ENCODE assay signal across 8 cellular contexts in genomic region chr7:134645935-134646334, GRCh38. TPM values are rescaled to one million over a fixed set of nuclear protein-coding genes. Genes with fewer than 3 reads are reported as not detected.
A peak's percentile ranks its signal among the peaks of the same experiment; 100 is the strongest.
DNase-seq lines count a peak whose midpoint lies in the region; ATAC-seq and TF ChIP-seq lines count a peak whose summit lies in the region.

No MANE protein-coding gene starts in this region.

- H3K4me3 Mint-ChIP-seq in activated CD8-positive, alpha-beta T cell treated with anti-CD3 and anti-CD28 coated beads for 36 hours = no peak overlapping the region
- no peak overlapping the region for H3K4me3 Mint-ChIP-seq in activated CD8-positive, alpha-beta T cell treated with anti-CD3 and anti-CD28 coated beads, Interleukin-2, amount 10 ng/mL, durations not matched to agents 7 days and 5 days

- no peak for TF ChIP-seq POLR2A in tibial nerve (IDR thresholded peaks at IDR 0.05)

- H3K9me3 ChIP-seq in iPS-20b (ENCODE audit: insufficient read depth, low read depth, low read length) = no peaks in the 10 kb centered on the region
- H3K9me3 ChIP-seq in tibial nerve = no peaks in the 10 kb centered on the region

- DNase-seq in activated CD8-positive, alpha-beta T cell treated with anti-CD3 and anti-CD28 coated beads for 36 hours = peak; percentile 29
- DNase-seq in activated CD8-positive, alpha-beta T cell treated with anti-CD3 and anti-CD28 coated beads, Interleukin-2, amount 10 ng/mL, durations not matched to agents 7 days and 5 days = no peak
- DNase-seq in tibial nerve (ENCODE audit: low spot score in 2 of 2) (no peak), dedifferentiated amniotic fluid mesenchymal stem cell (ENCODE audit: extremely low spot score) (no peak)
- no peak for DNase-seq in stimulated activated CD8-positive, alpha-beta memory T cell treated with anti-CD3 and anti-CD28 coated beads, Interleukin-4, amount 100 ng/mL, for 48 hours

- peak overlapping the region; percentile 79 for H3K27ac ChIP-seq in VCaP
- H3K27ac ChIP-seq in iPS-20b (ENCODE audit: low read length) = no peak overlapping the region
- H3K27ac ChIP-seq in tibial nerve = peak overlapping the region; percentile 86 to 97 (median 87)

- no peak for TF ChIP-seq CTCF in activated CD8-positive, alpha-beta T cell treated with anti-CD3 and anti-CD28 coated beads for 36 hours (IDR thresholded peaks at IDR 0.05)
- TF ChIP-seq CTCF in VCaP (conservative IDR thresholded peaks at IDR 0.05) (no peak), tibial nerve (IDR thresholded peaks at IDR 0.05) (no peak)

- TF ChIP-seq EP300 in tibial nerve (IDR thresholded peaks at IDR 0.05) = no peak

- H3K27me3 ChIP-seq in iPS-20b (ENCODE audit: insufficient read depth, low read length) = no peaks in the 10 kb centered on the region
- no peaks in the 10 kb centered on the region for H3K27me3 ChIP-seq in tibial nerve

- POLR2A ChIA-PET in activated CD8-positive, alpha-beta T cell treated with anti-CD3 and anti-CD28 coated beads for 36 hours (lab: Charles Lee) = interaction anchor here (0.6 to 3.9 kb wide), 12 partner anchors 9 to 873 kb away, joined by 3 to 25 read pairs (median 5); partner anchors contain the start of gene CYREN
- POLR2A ChIA-PET in activated CD8-positive, alpha-beta T cell treated with anti-CD3 and anti-CD28 coated beads, Interleukin-2, amount 10 ng/mL, durations not matched to agents 7 days and 5 days (lab: Charles Lee) = interaction anchor here (0.7 to 1.9 kb wide), 17 partner anchors 8 to 502 kb away, joined by 3 to 14 read pairs (median 4); partner anchors contain the start of gene TMEM140

- peak overlapping the region; percentile 71; the same call in 1 of the 2 replicates for H3K9ac ChIP-seq in iPS-20b (ENCODE audit: low read depth, low read length)

- no peaks in the 10 kb centered on the region for H3K27me3 Mint-ChIP-seq in activated CD8-positive, alpha-beta T cell treated with anti-CD3 and anti-CD28 coated beads for 36 hours
- H3K27me3 Mint-ChIP-seq in activated CD8-positive, alpha-beta T cell treated with anti-CD3 and anti-CD28 coated beads, Interleukin-2, amount 10 ng/mL, durations not matched to agents 7 days and 5 days (ENCODE audit: low read depth) = no peaks in the 10 kb centered on the region

- H3K9me3 Mint-ChIP-seq in activated CD8-positive, alpha-beta T cell treated with anti-CD3 and anti-CD28 coated beads for 36 hours = peaks cover 4% of the 10 kb centered on the region
- H3K9me3 Mint-ChIP-seq in activated CD8-positive, alpha-beta T cell treated with anti-CD3 and anti-CD28 coated beads, Interleukin-2, amount 10 ng/mL, durations not matched to agents 7 days and 5 days (ENCODE audit: insufficient read depth) = peaks cover 3% of the 10 kb centered on the region

- intact Hi-C loops in activated CD8-positive, alpha-beta T cell treated with anti-CD3 and anti-CD28 coated beads for 36 hours (cut with micrococcal nuclease) = loop anchor here (5.0 kb wide), 2 partner anchors 66 to 106 kb away; no protein-coding TSS in a partner anchor

- peak overlapping the region; percentile 77 for H3K4me3 ChIP-seq in iPS-20b (ENCODE audit: low read length)
- H3K4me3 ChIP-seq in tibial nerve = peak overlapping the region; percentile 61 to 71 (median 70)

- H3K36me3 ChIP-seq in iPS-20b (ENCODE audit: insufficient read depth, low read depth, low read length) = no peaks in the 10 kb centered on the region
- no peaks in the 10 kb centered on the region for H3K36me3 ChIP-seq in tibial nerve

- no peak overlapping the region for H3K27ac Mint-ChIP-seq in activated CD8-positive, alpha-beta T cell treated with anti-CD3 and anti-CD28 coated beads for 36 hours
- H3K27ac Mint-ChIP-seq in activated CD8-positive, alpha-beta T cell treated with anti-CD3 and anti-CD28 coated beads, Interleukin-2, amount 10 ng/mL, durations not matched to agents 7 days and 5 days = no peak overlapping the region

- no peak for ATAC-seq in activated CD8-positive, alpha-beta T cell treated with anti-CD3 and anti-CD28 coated beads for 36 hours
- no peak for ATAC-seq in activated CD8-positive, alpha-beta T cell treated with anti-CD3 and anti-CD28 coated beads, Interleukin-2, amount 10 ng/mL, durations not matched to agents 7 days and 5 days
- no peak for ATAC-seq in GM18873 (IDR thresholded peaks at IDR 0.05; ENCODE audit: low FRiP score, unreplicated experiment)

- peaks cover 44% of the 10 kb centered on the region for H3K4me1 Mint-ChIP-seq in activated CD8-positive, alpha-beta T cell treated with anti-CD3 and anti-CD28 coated beads for 36 hours (ENCODE audit: low read depth)
- H3K4me1 Mint-ChIP-seq in activated CD8-positive, alpha-beta T cell treated with anti-CD3 and anti-CD28 coated beads, Interleukin-2, amount 10 ng/mL, durations not matched to agents 7 days and 5 days (ENCODE audit: low read depth) = peaks cover 19% of the 10 kb centered on the region

- H3K4me1 ChIP-seq in iPS-20b (ENCODE audit: insufficient read depth, low read length) (no peaks in the 10 kb centered on the region), tibial nerve (peaks cover 0 to 43% (median 6%) of the 10 kb centered on the region in 4 donors)

- CTCF ChIA-PET in activated CD8-positive, alpha-beta T cell treated with anti-CD3 and anti-CD28 coated beads for 36 hours (lab: Charles Lee) = interaction anchor here (0.7 to 4.7 kb wide), 15 partner anchors 9 to 525 kb away, joined by 3 to 65 read pairs (median 3); no protein-coding TSS in a partner anchor
- CTCF ChIA-PET in activated CD8-positive, alpha-beta T cell treated with anti-CD3 and anti-CD28 coated beads, Interleukin-2, amount 10 ng/mL, durations not matched to agents 7 days and 5 days (lab: Charles Lee) = interaction anchor here (0.7 to 8.2 kb wide), 16 partner anchors 8 to 524 kb away, joined by 3 to 89 read pairs (median 4); partner anchors contain the start of genes AGBL3, AKR1B1 and CYREN

- H3K36me3 Mint-ChIP-seq in activated CD8-positive, alpha-beta T cell treated with anti-CD3 and anti-CD28 coated beads for 36 hours (ENCODE audit: low read depth) = peaks cover 5% of the 10 kb centered on the region
- peaks cover 4% of the 10 kb centered on the region for H3K36me3 Mint-ChIP-seq in activated CD8-positive, alpha-beta T cell treated with anti-CD3 and anti-CD28 coated beads, Interleukin-2, amount 10 ng/mL, durations not matched to agents 7 days and 5 days (ENCODE audit: low read depth)

- 1 to 3% methylated on average over 8 of the region's 8 CpGs for WGBS in tibial nerve, 2 donors

RNA-seq across cellular contexts. Expression of gene BPGM, which starts 0.7 kb away (rescaled TPM):
- 10 to 100 TPM; 11.2 to 12.4 TPM for total RNA-seq in activated CD8-positive, alpha-beta T cell treated with anti-CD3 and anti-CD28 coated beads for 36 hours
- total RNA-seq in activated CD8-positive, alpha-beta T cell treated with anti-CD3 and anti-CD28 coated beads, Interleukin-2, amount 10 ng/mL, durations not matched to agents 7 days and 5 days = 10 to 100 TPM; 11.9 to 12.2 TPM
- 10 to 100 TPM in 3 of 4 donors, 1 to 10 TPM in 1; 8.8 to 24.9 (median 24.0) TPM for total RNA-seq in tibial nerve
